2 cellular contexts compared by ENCODE assay signal in genomic region chr20:37527638-37528441, GRCh38.
A peak's percentile ranks its signal among the peaks of the same experiment; 100 is the strongest.
TF ChIP-seq lines count a peak whose summit lies in the region.

BLCAP (minus strand) TSS chr20:37527876; CDS start chr20:37519174, 8,702 bp downstream.

TF ChIP-seq in IMR-90, 13 proteins besides CTCF, POLR2A, EP300 and RAD21:
- no peak for TF ChIP-seq BHLHE40 (IDR thresholded peaks at IDR 0.05; ENCODE audit: low read depth, low read length)
- TF ChIP-seq CHD1 (IDR thresholded peaks at IDR 0.05; ENCODE audit: low read depth, low read length): no peak
- TF ChIP-seq NFE2L2 (IDR thresholded peaks at IDR 0.05; ENCODE audit: low read depth, low read length): 0 out of 2 replicates have a peak, but pooled peaks have one; percentile 21
- TF ChIP-seq RCOR1 (IDR thresholded peaks at IDR 0.05; ENCODE audit: insufficient replicate concordance, low read length): no peak
- peak; percentile 70 for TF ChIP-seq MAFK (IDR thresholded peaks at IDR 0.05; ENCODE audit: low read depth, low read length)
- no peak for TF ChIP-seq CEBPB (IDR thresholded peaks at IDR 0.05; ENCODE audit: low read depth, low read length)
- TF ChIP-seq, protein P1, sequence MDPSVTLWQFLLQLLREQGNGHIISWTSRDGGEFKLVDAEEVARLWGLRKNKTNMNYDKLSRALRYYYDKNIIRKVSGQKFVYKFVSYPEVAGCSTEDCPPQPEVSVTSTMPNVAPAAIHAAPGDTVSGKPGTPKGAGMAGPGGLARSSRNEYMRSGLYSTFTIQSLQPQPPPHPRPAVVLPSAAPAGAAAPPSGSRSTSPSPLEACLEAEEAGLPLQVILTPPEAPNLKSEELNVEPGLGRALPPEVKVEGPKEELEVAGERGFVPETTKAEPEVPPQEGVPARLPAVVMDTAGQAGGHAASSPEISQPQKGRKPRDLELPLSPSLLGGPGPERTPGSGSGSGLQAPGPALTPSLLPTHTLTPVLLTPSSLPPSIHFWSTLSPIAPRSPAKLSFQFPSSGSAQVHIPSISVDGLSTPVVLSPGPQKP (IDR thresholded peaks at IDR 0.05; ENCODE audit: borderline replicate concordance, low read depth, low read length): no peak
- no peak for TF ChIP-seq MAZ (IDR thresholded peaks at IDR 0.05; ENCODE audit: borderline replicate concordance, low read depth, low read length)
- TF ChIP-seq MXI1 (IDR thresholded peaks at IDR 0.05; ENCODE audit: borderline replicate concordance, low read depth, low read length): peak; percentile 70

TF ChIP-seq in endothelial cell of umbilical vein, 7 proteins besides CTCF, POLR2A, EP300 and RAD21:
- TF ChIP-seq MAX (IDR thresholded peaks at IDR 0.05; ENCODE audit: insufficient read depth, insufficient read length) (peak; percentile 61), GATA2 (IDR thresholded peaks at IDR 0.05; ENCODE audit: insufficient read depth, insufficient read length, low read depth, low read length) (no peak), POLR2AphosphoS5 (IDR thresholded peaks at IDR 0.05; ENCODE audit: insufficient read depth, low read depth, low read length) (peak; percentile 90), MYC (IDR thresholded peaks at IDR 0.05; ENCODE audit: low read depth, low read length) (no peak)
